8 cellular contexts compared by ENCODE assay signal in genomic region chr9:112750767-112751058, GRCh38. TPM values are rescaled to one million over a fixed set of nuclear protein-coding genes. Genes with fewer than 3 reads are reported as not detected.
DNase-seq lines count a peak whose midpoint lies in the region; ATAC-seq and TF ChIP-seq lines count a peak whose summit lies in the region.

No MANE protein-coding gene starts in this region.

- H3K27me3 Mint-ChIP-seq in effector memory CD8-positive, alpha-beta T cell, result no peaks in the 10 kb centered on the region
- peaks cover 0 to 4% (median 0%) of the 10 kb centered on the region in 5 donors for H3K27me3 Mint-ChIP-seq in naive thymus-derived CD4-positive, alpha-beta T cell

- H3K4me3 Mint-ChIP-seq in effector memory CD8-positive, alpha-beta T cell, result peak overlapping the region; percentile 82 to 89
- H3K4me3 Mint-ChIP-seq in naive thymus-derived CD4-positive, alpha-beta T cell, result peak overlapping the region in 3 of 10 donors; percentile 84 to 94 (median 88)

- peak overlapping the region; percentile 93 for H2AK9ac ChIP-seq in IMR-90 (replicated peaks; ENCODE audit: low read depth, low read length, poor library complexity)

- H3K27ac Mint-ChIP-seq in effector memory CD8-positive, alpha-beta T cell, result peak overlapping the region in 1 of 2 donors; percentile 83
- peak overlapping the region in 2 of 9 donors; percentile 90 to 98 for H3K27ac Mint-ChIP-seq in naive thymus-derived CD4-positive, alpha-beta T cell

- CTCF ChIA-PET in IMR-90 (lab: Yijun Ruan, JAX), result interaction anchor here (0.6 kb wide), 1 partner anchor 33 kb away, joined by 3 read pairs; no protein-coding TSS in a partner anchor
- CTCF ChIA-PET in naive thymus-derived CD4-positive, alpha-beta T cell (lab: Charles Lee), result interaction anchor here (1.0 to 1.1 kb wide), 2 partner anchors 21 to 31 kb away, joined by 3 read pairs; no protein-coding TSS in a partner anchor

- peaks cover 40 to 58% of the 10 kb centered on the region in 2 donors for H3K4me1 Mint-ChIP-seq in effector memory CD8-positive, alpha-beta T cell (ENCODE audit: low read depth in 2 of 2)
- peaks cover 44 to 71% (median 65%) of the 10 kb centered on the region in 7 donors for H3K4me1 Mint-ChIP-seq in naive thymus-derived CD4-positive, alpha-beta T cell

- H3K4me3 ChIP-seq in IMR-90 (ENCODE audit: insufficient read depth, low read depth, low read length), result peak overlapping the region; percentile 89
- H3K4me3 ChIP-seq in naive thymus-derived CD4-positive, alpha-beta T cell (ENCODE audit: low read length), result peak overlapping the region; percentile 70

- no peaks in the 10 kb centered on the region for H3K9me3 Mint-ChIP-seq in effector memory CD8-positive, alpha-beta T cell
- H3K9me3 Mint-ChIP-seq in naive thymus-derived CD4-positive, alpha-beta T cell, result no peaks in the 10 kb centered on the region

- H3K9ac ChIP-seq in IMR-90 (ENCODE audit: low read depth, low read length), result peak overlapping the region; percentile 79

- TF ChIP-seq CTCF in C4-2B (conservative IDR thresholded peaks at IDR 0.05) (no peak), IMR-90 (conservative IDR thresholded peaks at IDR 0.05; ENCODE audit: low read depth, low read length) (no peak)

- no peak overlapping the region for H3K56ac ChIP-seq in IMR-90 (ENCODE audit: extremely low read depth, insufficient read depth, low read length)

- in situ Hi-C loops in IMR-90 (cut with MboI; ENCODE audit: low sequenced_read_pairs), result no loop called here

- peak overlapping the region; percentile 69 for H2BK5ac ChIP-seq in IMR-90 (ENCODE audit: low read depth, low read length, poor library complexity, severe bottlenecking)

- H3K4me1 ChIP-seq in IMR-90 (ENCODE audit: control insufficient read depth, insufficient read depth, low read length), result peaks cover 22% of the 10 kb centered on the region
- H3K4me1 ChIP-seq in naive thymus-derived CD4-positive, alpha-beta T cell (ENCODE audit: control insufficient read depth in 2 of 2, insufficient read depth in 2 of 2, low read length in 2 of 2), result peaks cover 50 to 51% of the 10 kb centered on the region in 2 donors

- H4K20me1 ChIP-seq in IMR-90 (ENCODE audit: insufficient read depth, low read length), result peaks cover 22% of the 10 kb centered on the region; the same call in 1 of the 2 replicates

- H3K27me3 ChIP-seq in IMR-90 (ENCODE audit: control insufficient read depth, insufficient read depth, low read length), result no peaks in the 10 kb centered on the region
- no peaks in the 10 kb centered on the region for H3K27me3 ChIP-seq in naive thymus-derived CD4-positive, alpha-beta T cell (ENCODE audit: control insufficient read depth in 2 of 2, insufficient read depth in 2 of 2, low read length in 2 of 2)

- peak overlapping the region in 1 of 2 experiments; percentile 22; a peak in 2 of 4 replicates for H4K8ac ChIP-seq in IMR-90 (ENCODE audit: low read depth in 2 of 2, low read length in 2 of 2)

- no peak overlapping the region for H4K91ac ChIP-seq in IMR-90 (ENCODE audit: insufficient read depth, low read depth, low read length)

- intact Hi-C loops in IMR-90 (cut with micrococcal nuclease), result loop anchor here (5.0 kb wide), 4 partner anchors 33 to 152 kb away; partner anchors contain the start of gene INIP
- intact Hi-C loops in naive thymus-derived CD4-positive, alpha-beta T cell (cut with micrococcal nuclease), result loop anchor here (1.0 to 10.0 kb wide), 15 partner anchors 32 to 1266 kb away; partner anchors contain the start of genes DNAJC25 (in 2 of the 2), INIP (in 2 of the 2), KIAA1958 (in 2 of the 2) and PTBP3 (in 2 of the 2)

- H2BK15ac ChIP-seq in IMR-90 (ENCODE audit: low read depth, low read length), result no peak overlapping the region

- no peak overlapping the region for H2AK5ac ChIP-seq in IMR-90 (ENCODE audit: low read depth, low read length)

- TF ChIP-seq RAD21 in IMR-90 (IDR thresholded peaks at IDR 0.05; ENCODE audit: low read length), result no peak

- H3K36me3 ChIP-seq in IMR-90 (ENCODE audit: control insufficient read depth, insufficient read depth, low read length), result no peaks in the 10 kb centered on the region
- peaks cover 0 to 4% (median 0%) of the 10 kb centered on the region in 3 experiments for H3K36me3 ChIP-seq in naive thymus-derived CD4-positive, alpha-beta T cell (ENCODE audit: control insufficient read depth in 2 of 3, insufficient read depth in 3 of 3, low read length in 3 of 3)

- POLR2A ChIA-PET in IMR-90 (lab: Charles Lee; ENCODE audit: unreplicated experiment), result no interaction called here
- POLR2A ChIA-PET in naive thymus-derived CD4-positive, alpha-beta T cell (lab: Charles Lee), result interaction anchor here (1.1 to 6.7 kb wide), 4 partner anchors 24 to 1120 kb away, joined by 3 to 45 read pairs (median 4); partner anchors contain the start of genes DNAJC25, INIP and KIAA1958

- ATAC-seq in IMR-90 (ENCODE audit: low read depth) (no peak; the same call in 1 of the 2 replicates), HG02870 (IDR thresholded peaks at IDR 0.05; ENCODE audit: unreplicated experiment) (no peak), GM19035 (IDR thresholded peaks at IDR 0.05; ENCODE audit: unreplicated experiment) (no peak)
- ATAC-seq in effector memory CD8-positive, alpha-beta T cell (replicated peaks), result peak; percentile 20
- ATAC-seq in naive thymus-derived CD4-positive, alpha-beta T cell, result no peak

- 1% methylated on average over 29 of the region's 50 CpGs; no CpG with 5 or more reads in 1 of the 2 experiments for WGBS in IMR-90 (ENCODE audit: extremely low coverage in 2 of 2, insufficient read length in 1 of 2), 2 experiments

- H3K4me2 ChIP-seq in IMR-90 (ENCODE audit: low read depth, low read length), result peak overlapping the region; percentile 91; the same call in 1 of the 2 replicates

- no TSS peak for BruUV-seq in IMR-90 (replicated peaks; lab: Mats Ljungman, UMichigan)

- no peaks in the 10 kb centered on the region for H3K9me3 ChIP-seq in IMR-90 (ENCODE audit: control insufficient read depth, insufficient read depth, low read length)
- no peaks in the 10 kb centered on the region for H3K9me3 ChIP-seq in naive thymus-derived CD4-positive, alpha-beta T cell (ENCODE audit: control insufficient read depth in 2 of 3, low read length in 3 of 3)

- H3K14ac ChIP-seq in IMR-90 (replicated peaks; ENCODE audit: low read depth, low read length), result no peak overlapping the region

- peaks cover 27% of the 10 kb centered on the region for H3K9me1 ChIP-seq in IMR-90 (ENCODE audit: insufficient read depth, low read length)

- H3K23ac ChIP-seq in IMR-90 (ENCODE audit: low read depth, low read length), result no peak overlapping the region

- H3K27ac ChIP-seq in C4-2B, result peak overlapping the region; percentile 81
- peak overlapping the region; percentile 58 for H3K27ac ChIP-seq in IMR-90 (ENCODE audit: insufficient read depth, low read length)
- peak overlapping the region; percentile 68 for H3K27ac ChIP-seq in naive thymus-derived CD4-positive, alpha-beta T cell (ENCODE audit: low read depth, low read length)

- H3K79me1 ChIP-seq in IMR-90 (ENCODE audit: low read depth in 1 of 2, low read length in 2 of 2), result peaks cover 6 to 54% of the 10 kb centered on the region in 2 experiments

- H2BK20ac ChIP-seq in IMR-90 (ENCODE audit: low read depth, low read length), result no peak overlapping the region

- TF ChIP-seq POLR2A in IMR-90 (IDR thresholded peaks at IDR 0.05; ENCODE audit: low read depth, low read length), result peak; percentile 34; the same call in 1 of the 2 replicates

- peak overlapping the region; percentile 32; the same call in 1 of the 2 replicates for H2BK120ac ChIP-seq in IMR-90 (ENCODE audit: low read depth, low read length)

- dilution Hi-C loops in IMR-90 (cut with HindIII; ENCODE audit: low sequenced_read_pairs, unreplicated experiment), result no loop called here

- peak overlapping the region; percentile 90 for H2AFZ ChIP-seq in IMR-90 (replicated peaks; ENCODE audit: low read length, poor library complexity)

- DNase-seq in IMR-90, result no peak
- DNase-seq in effector memory CD8-positive, alpha-beta T cell, result no peak
- no peak for DNase-seq in naive thymus-derived CD4-positive, alpha-beta T cell
- no peak for DNase-seq in DMS 273 treated with DMSO at 0.1 percent for 48 hours (lab: John Stamatoyannopoulos, UW)
- no peak for DNase-seq in islet precursor cell

- no peak overlapping the region for H4K5ac ChIP-seq in IMR-90 (ENCODE audit: low read depth, low read length)

- peaks cover 8% of the 10 kb centered on the region for H3K36me3 Mint-ChIP-seq in effector memory CD8-positive, alpha-beta T cell (ENCODE audit: insufficient read depth)
- peaks cover 0 to 9% (median 0%) of the 10 kb centered on the region in 5 donors for H3K36me3 Mint-ChIP-seq in naive thymus-derived CD4-positive, alpha-beta T cell

- no peak overlapping the region for H3K18ac ChIP-seq in IMR-90 (ENCODE audit: low read depth, low read length)

- no peak overlapping the region; the same call in 1 of the 2 replicates for H3K4ac ChIP-seq in IMR-90 (ENCODE audit: low read depth, low read length)

TF ChIP-seq in IMR-90, 13 proteins besides CTCF, POLR2A, EP300 and RAD21:
- TF ChIP-seq MXI1 (IDR thresholded peaks at IDR 0.05; ENCODE audit: borderline replicate concordance, low read depth, low read length) (0 out of 2 replicates have a peak, but pooled peaks have one; percentile 4), MAZ (IDR thresholded peaks at IDR 0.05; ENCODE audit: borderline replicate concordance, low read depth, low read length) (peak; percentile 3; the same call in 1 of the 2 replicates), NFE2L2 (IDR thresholded peaks at IDR 0.05; ENCODE audit: low read depth, low read length) (no peak)
TF ChIP-seq in IMR-90: peak in this region for 2.

RNA-seq across cellular contexts. Expression of gene SNX30, which starts 0.2 kb away (rescaled TPM):
- total RNA-seq in IMR-90 (2012; rRNA removed), result 18.8 and 23.6 TPM in 2 replicates
- 7.6 and 8.0 TPM in 2 replicates for polyA plus RNA-seq in IMR-90 (2012; rRNA removed)
- 2.0 and 2.5 TPM in 2 replicates for polyA plus RNA-seq in IMR-90 (2012; cell fraction: cytosol; rRNA removed)
- polyA plus RNA-seq in IMR-90 (2012; cell fraction: nucleus; rRNA removed; ENCODE audit: low replicate concordance), result 4.3 and 18.5 TPM in 2 replicates
- total RNA-seq in naive thymus-derived CD4-positive, alpha-beta T cell, result 10 to 100 TPM in 1 of 5 experiments, 1 to 10 TPM in 4; 6.6 to 15.8 (median 9.2) TPM
- polyA plus RNA-seq in naive thymus-derived CD4-positive, alpha-beta T cell, result 1 to 10 TPM in 1 of 2 donors, under 1 TPM in 1; 0.98 to 1.8 TPM

RNA-seq across cellular contexts. Expression of gene INIP, which starts 32.8 kb away (rescaled TPM):
- total RNA-seq in IMR-90 (2012; rRNA removed), result 15.4 and 23.3 TPM in 2 replicates
- polyA plus RNA-seq in IMR-90 (2012; rRNA removed), result 10.7 and 11.1 TPM in 2 replicates
- 2.2 and 4.5 TPM in 2 replicates for polyA plus RNA-seq in IMR-90 (2012; cell fraction: cytosol; rRNA removed)
- 0.74 and 3.5 TPM in 2 replicates for polyA plus RNA-seq in IMR-90 (2012; cell fraction: nucleus; rRNA removed; ENCODE audit: low replicate concordance)
- 10 to 100 TPM; 13.8 to 35.0 (median 28.3) TPM for total RNA-seq in naive thymus-derived CD4-positive, alpha-beta T cell
- 10 to 100 TPM; 51.5 to 63.1 TPM for polyA plus RNA-seq in naive thymus-derived CD4-positive, alpha-beta T cell
